8 cellular contexts compared by ENCODE assay signal in genomic region chr19:9935409-9936062, GRCh38. TPM values are rescaled to one million over a fixed set of nuclear protein-coding genes. Genes with fewer than 3 reads are reported as not detected.
A peak's percentile ranks its signal among the peaks of the same experiment; 100 is the strongest.
DNase-seq lines count a peak whose midpoint lies in the region; ATAC-seq and TF ChIP-seq lines count a peak whose summit lies in the region.

No MANE protein-coding gene starts in this region.

- no CpG with 5 or more reads among the region's 28 CpGs for WGBS in iPS DF 6.9 (ENCODE audit: insufficient coverage, insufficient read length)

- no peak for ATAC-seq in HG02938 (IDR thresholded peaks at IDR 0.05; ENCODE audit: unreplicated experiment)

- no peak for TF ChIP-seq POLR2A in Peyer's patch (IDR thresholded peaks at IDR 0.05)

- TF ChIP-seq CTCF in Peyer's patch (IDR thresholded peaks at IDR 0.05): no peak

- H3K9me3 ChIP-seq in Peyer's patch: peaks cover 0 to 3% (median 0%) of the 10 kb centered on the region in 4 donors
- no peaks in the 10 kb centered on the region for H3K9me3 ChIP-seq in iPS DF 6.9 (ENCODE audit: control insufficient read depth, insufficient read depth, low read length)

- DNase-seq in NCI-H2171 treated with DMSO at 0.1 percent for 48 hours (lab: John Stamatoyannopoulos, UW) (peak; percentile 12), NCI-H2171 (lab: John Stamatoyannopoulos, UW) (no peak), Peyer's patch (no peak), iPS DF 6.9 (ENCODE audit: low read depth, low spot score) (no peak), DMS153 (lab: John Stamatoyannopoulos, UW) (no peak), HCEC 1CT (no peak)

- H3K4me3 ChIP-seq in Peyer's patch: peak overlapping the region in 3 of 4 donors; percentile 40 to 47 (median 40)
- H3K4me3 ChIP-seq in iPS DF 6.9 (ENCODE audit: low read length): peak overlapping the region; percentile 90
- H3K4me3 ChIP-seq in skin epidermis: peak overlapping the region; percentile 34 to 72 (median 55)

- H3K4me1 ChIP-seq in Peyer's patch (peaks cover 0 to 16% (median 6%) of the 10 kb centered on the region in 4 donors), iPS DF 6.9 (ENCODE audit: control insufficient read depth, insufficient read depth, low read length) (0 out of 2 replicates have a peak, but pooled peaks cover 2% of the 10 kb centered on the region)

- peaks cover 0 to 18% of the 10 kb centered on the region in 2 donors for H3K27me3 ChIP-seq in Peyer's patch
- no peaks in the 10 kb centered on the region for H3K27me3 ChIP-seq in iPS DF 6.9 (ENCODE audit: control insufficient read depth, insufficient read depth, low read length)

- no peak overlapping the region for H3K27ac ChIP-seq in Peyer's patch
- no peak overlapping the region for H3K27ac ChIP-seq in iPS DF 6.9 (ENCODE audit: low read length)
- H3K27ac ChIP-seq in skin epidermis: peak overlapping the region; percentile 32 to 94 (median 85)

- H3K36me3 ChIP-seq in Peyer's patch (no peaks in the 10 kb centered on the region), iPS DF 6.9 (ENCODE audit: control insufficient read depth, insufficient read depth, low read length) (no peaks in the 10 kb centered on the region)

RNA-seq across cellular contexts. Expression of gene OLFM2, which starts 0.8 kb away (rescaled TPM):
- 1 to 10 TPM in 3 of 4 donors, not detected in 1; 1.1 to 5.3 (median 2.1) TPM for total RNA-seq in Peyer's patch

Comparison
In these comparisons a context has a peak if more than half of its experiments do, and no peak if none do; other contexts are left out.
1. H3K27ac ChIP-seq: peak in skin epidermis (21 of 21); none in Peyer's patch (0 of 4) and iPS DF 6.9 (single experiment).
2. H3K4me3 ChIP-seq: peak in every context shown above with its lines; median percentile 90 in iPS DF 6.9; 55 in skin epidermis; 40 in Peyer's patch.